ENCODE assay signal across 22 cellular contexts in the genomic region with DNA sequence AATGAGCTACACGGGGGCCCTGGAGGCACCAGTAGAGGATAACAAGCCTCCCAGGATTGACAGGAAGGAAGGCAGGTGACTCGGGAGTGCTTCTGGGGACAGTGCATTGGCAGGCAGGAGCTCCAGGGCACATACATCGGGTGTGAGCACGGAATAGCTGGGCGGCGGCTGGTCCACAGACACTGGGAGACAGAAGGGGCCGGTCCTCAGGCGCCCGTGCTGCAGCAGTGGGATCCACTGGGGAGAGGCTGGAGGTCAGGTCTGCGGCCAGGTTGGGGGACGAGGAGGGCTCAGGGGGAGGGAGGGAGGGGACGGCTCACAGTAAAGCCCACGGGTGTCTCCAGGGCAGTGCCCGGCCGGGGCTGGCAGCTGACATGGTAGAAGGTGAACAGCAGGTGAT. TPM values are rescaled to one million over a fixed set of nuclear protein-coding genes. Genes with fewer than 3 reads are reported as not detected.
"Had no signal": no experiment of that assay in that cellular context is flagged by ENCODE, and none has a peak within 500 bp of the region (broad histone marks: within the 10 kb centered on the region; RNA-seq: fewer than 3 reads in every experiment).

No MANE protein-coding gene starts in this region.

- H3K27ac ChIP-seq: heart right ventricle, left ventricle myocardium inferior, neutrophil, sigmoid colon, skin epidermis, stomach had no signal

- DNase-seq: cerebellar nuclear complex; heart right ventricle; hypothalamus; left ventricle myocardium inferior; mesenchymal stem cell; naive B cell; posterior cingulate gyrus; sigmoid colon; stimulated activated CD4-positive, alpha-beta T cell treated with anti-CD3 and anti-CD28 coated beads, Interleukin-12 subunit alpha, Interleukin-12 subunit beta, amount 100 ng/mL, for 4 hours; stimulated activated naive CD4-positive, alpha-beta T cell; stomach; trophoblast cell had no signal

- H3K4me1 ChIP-seq: heart right ventricle, left ventricle myocardium inferior, sigmoid colon, stomach had no signal

- H3K27me3 ChIP-seq: heart right ventricle, sigmoid colon, stomach had no signal

- H3K4me1 Mint-ChIP-seq: naive B cell, nephron had no signal

- H3K4me3 ChIP-seq: heart right ventricle, left ventricle myocardium inferior, lung, sigmoid colon, skin epidermis, stomach had no signal

- H3K9me3 Mint-ChIP-seq: nephron had no signal

- H3K36me3 ChIP-seq: neutrophil had no signal

- H3K4me3 Mint-ChIP-seq: dendritic cell treated with granulocyte-macrophage colony-stimulating factor and Interleukin-4, amounts not matched to agents 40 ng/mL and 50 ng/mL, for 4 days; naive B cell; nephron had no signal

- H3K9me3 ChIP-seq: neutrophil had no signal

- H3K27ac Mint-ChIP-seq: dendritic cell treated with granulocyte-macrophage colony-stimulating factor and Interleukin-4, amounts not matched to agents 40 ng/mL and 50 ng/mL, for 4 days; naive B cell; nephron had no signal

RNA-seq across cellular contexts. Expression of a gene that starts 2.1 kb away (rescaled TPM):
- total RNA-seq: frontal cortex, glomerular endothelial cell, left ventricle myocardium inferior, lung, osteocyte, pulmonary artery endothelial cell, sigmoid colon, stomach, urinary bladder had no signal

RNA-seq across cellular contexts. Expression of a gene that starts 58.6 kb away (rescaled TPM):
- total RNA-seq: frontal cortex, glomerular endothelial cell, heart right ventricle, left ventricle myocardium inferior, lung, osteocyte, pulmonary artery endothelial cell, sigmoid colon, stomach, urinary bladder had no signal
